In genomic region chr14:36661506-36662257, GRCh38 we compare ENCODE assay signal across 8 cellular contexts. TPM values are rescaled to one million over a fixed set of nuclear protein-coding genes. Genes with fewer than 3 reads are reported as not detected.
A peak's percentile ranks its signal among the peaks of the same experiment; 100 is the strongest.
DNase-seq lines count a peak whose midpoint lies in the region; ATAC-seq, FAIRE-seq and TF ChIP-seq lines count a peak whose summit lies in the region.

Gene PAX9 (plus strand): TSS chr14:36661860. CDS start chr14:36662090, 230 bp downstream.

- H3K4me2 ChIP-seq in keratinocyte (ENCODE audit: control insufficient read depth, extremely low read depth, insufficient read depth, low read depth, low read length), result peak within 1 kb of the TSS; percentile 97

- H3K4me1 ChIP-seq in HUES48 (ENCODE audit: control insufficient read depth, insufficient read depth, low read length), result peaks cover 23% of the 10 kb centered on the region
- peaks cover 8% of the 10 kb centered on the region for H3K4me1 ChIP-seq in NT2/D1 (ENCODE audit: insufficient read depth, insufficient read length)
- peaks cover 15% of the 10 kb centered on the region for H3K4me1 ChIP-seq in keratinocyte (ENCODE audit: control insufficient read depth, extremely low read depth, insufficient read depth, low read length)

- H3K79me2 ChIP-seq in keratinocyte (ENCODE audit: control insufficient read depth, insufficient read depth, low read length), result no peaks in the 10 kb centered on the region

- H3K4me3 ChIP-seq in HUES48 (ENCODE audit: low read depth, low read length), result peak within 1 kb of the TSS; percentile 51
- H3K4me3 ChIP-seq in NT2/D1 (ENCODE audit: insufficient read length, low read depth), result peak within 1 kb of the TSS; percentile 54
- H3K4me3 ChIP-seq in brain microvascular endothelial cell (ENCODE audit: low read depth, low read length), result peak within 1 kb of the TSS; percentile 44
- peak within 1 kb of the TSS; percentile 44 to 84 (median 63) for H3K4me3 ChIP-seq in keratinocyte (ENCODE audit: control insufficient read depth in 2 of 3, extremely low read depth in 1 of 3, insufficient read depth in 2 of 3, low read depth in 1 of 3, low read length in 3 of 3)

- FAIRE-seq in keratinocyte (lab: Jason Lieb, UNC), result peak; percentile 96

- no peak within 1 kb of the TSS for H3K27ac ChIP-seq in HUES48 (ENCODE audit: low read depth, low read length)
- no peak within 1 kb of the TSS for H3K27ac ChIP-seq in brain microvascular endothelial cell
- H3K27ac ChIP-seq in keratinocyte (ENCODE audit: control insufficient read depth, insufficient read depth, low read length), result no peak within 1 kb of the TSS

- DNase-seq in CMK (ENCODE audit: low read depth) (peak; percentile 83), NT2/D1 (ENCODE audit: low read depth, low spot score) (peak; percentile 85), brain microvascular endothelial cell (peak; percentile 34), keratinocyte (ENCODE audit: low read depth, low spot score) (peak; percentile 69), hippocampal formation (lab: John Stamatoyannopoulos, UW) (no peak)
- DNase-seq in stimulated activated CD4-positive, alpha-beta T cell treated with anti-CD3 and anti-CD28 coated beads, Interleukin-4, amount 100 ng/mL, for 24 hours, result peak; percentile 18

- no peak for TF ChIP-seq CTCF in brain microvascular endothelial cell (IDR thresholded peaks at IDR 0.05; ENCODE audit: low read depth, low read length, missing control alignments)
- no peak for TF ChIP-seq CTCF in keratinocyte (optimal IDR thresholded peaks at IDR 0.05 in 1 of 3, IDR thresholded peaks at IDR 0.05 in 1 of 3, conservative IDR thresholded peaks at IDR 0.05 in 1 of 3; ENCODE audit: extremely low read depth in 1 of 3, insufficient read depth in 2 of 3, low read length in 3 of 3)

- H3K36me3 ChIP-seq in HUES48 (ENCODE audit: control insufficient read depth, insufficient read depth, low read length), result no peaks in the 10 kb centered on the region
- no peaks in the 10 kb centered on the region for H3K36me3 ChIP-seq in NT2/D1 (ENCODE audit: insufficient read depth, insufficient read length, low read length)
- H3K36me3 ChIP-seq in brain microvascular endothelial cell (replicated peaks), result no peaks in the 10 kb centered on the region
- peaks cover 0 to 2% of the 10 kb centered on the region in 2 experiments for H3K36me3 ChIP-seq in keratinocyte (ENCODE audit: control insufficient read depth in 2 of 2, extremely low read depth in 1 of 2, insufficient read depth in 2 of 2, low read length in 2 of 2)

- no peaks in the 10 kb centered on the region for H3K9me1 ChIP-seq in keratinocyte (ENCODE audit: control insufficient read depth, extremely low read depth, insufficient read depth, low read length)

- H3K9me3 ChIP-seq in HUES48 (ENCODE audit: control insufficient read depth, insufficient read depth, low read length) (no peaks in the 10 kb centered on the region), NT2/D1 (ENCODE audit: insufficient read depth, low read length) (no peaks in the 10 kb centered on the region), keratinocyte (ENCODE audit: control insufficient read depth, low read depth, low read length) (no peaks in the 10 kb centered on the region)

- H3K27me3 ChIP-seq in HUES48 (ENCODE audit: control insufficient read depth, insufficient read depth, low read length) (peaks cover 98% of the 10 kb centered on the region), NT2/D1 (ENCODE audit: insufficient read depth, insufficient read length) (peaks cover 95% of the 10 kb centered on the region), brain microvascular endothelial cell (replicated peaks) (peaks cover 95% of the 10 kb centered on the region), keratinocyte (ENCODE audit: control insufficient read depth, extremely low read depth, insufficient read depth, low read length) (peaks cover 79% of the 10 kb centered on the region)

- dilution Hi-C loops in keratinocyte (cut with MboI; ENCODE audit: extremely low pct_ligation_motif_present, low sequenced_read_pairs), result no loop called here

- peak within 1 kb of the TSS; percentile 95 for H2AFZ ChIP-seq in keratinocyte (ENCODE audit: control insufficient read depth, low read length)

- in situ Hi-C loops in brain microvascular endothelial cell (cut with HindIII; ENCODE audit: low pct_ligation_motif_present, low sequenced_read_pairs), result no loop called here

- H3K9ac ChIP-seq in HUES48 (ENCODE audit: low read depth, low read length), result no peak within 1 kb of the TSS
- H3K9ac ChIP-seq in NT2/D1 (ENCODE audit: insufficient read length, low read depth), result peak within 1 kb of the TSS; percentile 56
- H3K9ac ChIP-seq in keratinocyte (ENCODE audit: control insufficient read depth, extremely low read depth, insufficient read depth, low read length), result peak within 1 kb of the TSS; percentile 63

- no peaks in the 10 kb centered on the region for H4K20me1 ChIP-seq in keratinocyte (ENCODE audit: control insufficient read depth, extremely low read depth, insufficient read depth, low read length)

- ATAC-seq in GM19438 (IDR thresholded peaks at IDR 0.05; ENCODE audit: low read depth, unreplicated experiment), result peak; percentile 82

RNA-seq across cellular contexts. Expression of gene PAX9, which starts in this region (rescaled TPM):
- 1.1 to 1.3 TPM (median 1.2 TPM) in 3 replicates for polyA plus RNA-seq in keratinocyte
- polyA plus RNA-seq in keratinocyte (2011; ENCODE audit: low read depth), result 0.60 TPM
- 1.1 and 1.5 TPM in 2 replicates for polyA plus RNA-seq in keratinocyte (2011; cell fraction: cytosol; rRNA removed)
- 2.1 and 2.4 TPM in 2 replicates for polyA plus RNA-seq in keratinocyte (2011; cell fraction: nucleus; rRNA removed)
- 1.1 and 1.2 TPM in 2 replicates for polyA plus RNA-seq in keratinocyte (2012; ENCODE audit: low replicate concordance)
- 1.5 to 2.3 TPM (median 2.0 TPM) in 3 replicates for polyA minus RNA-seq in keratinocyte
- 2.7 TPM for polyA minus RNA-seq in keratinocyte (2011; cell fraction: cytosol; rRNA and poly(A)+ RNA removed)
- polyA minus RNA-seq in keratinocyte (2011; cell fraction: nucleus; rRNA and poly(A)+ RNA removed), result 1.7 and 2.2 TPM in 2 replicates

Comparison
In these comparisons a context has a peak if more than half of its experiments do, and no peak if none do; other contexts are left out.
1. DNase-seq: peak in CMK (single experiment), NT2/D1 (single experiment), brain microvascular endothelial cell (single experiment), keratinocyte (single experiment) and stimulated activated CD4-positive, alpha-beta T cell treated with anti-CD3 and anti-CD28 coated beads, Interleukin-4, amount 100 ng/mL, for 24 hours (single experiment); none in hippocampal formation (0 of 2).
2. Peak in every context shown above with its lines, with median percentiles within 50 percentile points of each other: H3K4me3 ChIP-seq.